In genomic region chr9:75593920-75594319, GRCh38 we compare ENCODE assay signal across 24 cellular contexts.
"Had no signal": no experiment of that assay in that cellular context is flagged by ENCODE, and none has a peak within 500 bp of the region (broad histone marks: within the 10 kb centered on the region; RNA-seq: fewer than 3 reads in every experiment).

No MANE protein-coding gene starts in this region.

- H3K27me3 Mint-ChIP-seq: activated CD4-positive, alpha-beta memory T cell treated with anti-CD3 and anti-CD28 coated beads for 36 hours; activated CD4-positive, alpha-beta T cell treated with anti-CD3 and anti-CD28 coated beads, Interleukin-2, amount 10 ng/mL, durations not matched to agents 7 days and 5 days; activated naive CD8-positive, alpha-beta T cell treated with anti-CD3 and anti-CD28 coated beads, Interleukin-2, amount 50 U/mL, for 24 hours had no signal

- H3K9me3 Mint-ChIP-seq: activated CD4-positive, alpha-beta T cell treated with anti-CD3 and anti-CD28 coated beads, Interleukin-2, amount 10 ng/mL, durations not matched to agents 7 days and 5 days; activated naive CD8-positive, alpha-beta T cell treated with anti-CD3 and anti-CD28 coated beads, Interleukin-2, amount 50 U/mL, for 24 hours had no signal

- ATAC-seq: activated naive CD4-positive, alpha-beta T cell treated with anti-CD3 and anti-CD28 coated beads, Interleukin-2, amount 50 U/mL, for 72 hours; activated naive CD8-positive, alpha-beta T cell treated with anti-CD3 and anti-CD28 coated beads, Interleukin-2, amount 50 U/mL, for 24 hours; activated T-cell treated with anti-CD3 and anti-CD28 coated beads, Interleukin-2, amount 50 U/mL, for 4 hours; body of pancreas; T-helper 17 cell had no signal

- H3K36me3 ChIP-seq: ascending aorta had no signal

- H3K4me3 ChIP-seq: ascending aorta, body of pancreas, PC-9 had no signal

- H3K27me3 ChIP-seq: ascending aorta, body of pancreas had no signal

- H3K4me3 Mint-ChIP-seq: activated CD4-positive, alpha-beta memory T cell treated with anti-CD3 and anti-CD28 coated beads for 36 hours; activated CD4-positive, alpha-beta T cell treated with anti-CD3 and anti-CD28 coated beads, Interleukin-2, amount 10 ng/mL, durations not matched to agents 7 days and 5 days; activated naive CD8-positive, alpha-beta T cell treated with anti-CD3 and anti-CD28 coated beads, Interleukin-2, amount 50 U/mL, for 24 hours; activated T-cell treated with anti-CD3 and anti-CD28 coated beads, Interleukin-2, amount 50 U/mL, for 4 hours; T-helper 17 cell had no signal

- H3K27ac ChIP-seq: ascending aorta, body of pancreas, PC-9 had no signal

- H3K4me1 Mint-ChIP-seq: activated CD4-positive, alpha-beta T cell treated with anti-CD3 and anti-CD28 coated beads, Interleukin-2, amount 10 ng/mL, durations not matched to agents 7 days and 5 days; activated naive CD8-positive, alpha-beta T cell treated with anti-CD3 and anti-CD28 coated beads, Interleukin-2, amount 50 U/mL, for 24 hours; T-helper 17 cell had no signal

- H2AFZ ChIP-seq: PC-9 had no signal

- H3K4me2 ChIP-seq: PC-9 had no signal

- H3K27ac Mint-ChIP-seq: activated CD4-positive, alpha-beta memory T cell treated with anti-CD3 and anti-CD28 coated beads for 36 hours; activated CD4-positive, alpha-beta T cell treated with anti-CD3 and anti-CD28 coated beads, Interleukin-2, amount 10 ng/mL, durations not matched to agents 7 days and 5 days; activated naive CD4-positive, alpha-beta T cell treated with anti-CD3 and anti-CD28 coated beads, Interleukin-2, amount 50 U/mL, for 72 hours; activated naive CD8-positive, alpha-beta T cell treated with anti-CD3 and anti-CD28 coated beads, Interleukin-2, amount 50 U/mL, for 24 hours; T-helper 17 cell had no signal

- H3K4me1 ChIP-seq: ascending aorta, body of pancreas had no signal

- H3K9me3 ChIP-seq: ascending aorta, body of pancreas had no signal

- DNase-seq: activated CD4-positive, alpha-beta memory T cell treated with anti-CD3 and anti-CD28 coated beads for 36 hours; activated CD4-positive, alpha-beta T cell treated with anti-CD3 and anti-CD28 coated beads, Interleukin-2, amount 10 ng/mL, durations not matched to agents 7 days and 5 days; activated CD4-positive, CD25-positive, alpha-beta regulatory T cell; activated CD8-positive, alpha-beta memory T cell treated with anti-CD3 and anti-CD28 coated beads for 24 hours; activated effector memory CD4-positive, alpha-beta T cell treated with anti-CD3 and anti-CD28 coated beads, Interleukin-2, amount 50 U/mL, for 16 hours; activated naive CD4-positive, alpha-beta T cell treated with Interleukin-2 at 50 U/mL for 16 hours; activated naive CD8-positive, alpha-beta T cell treated with anti-CD3 and anti-CD28 coated beads, Interleukin-2, amount 50 U/mL, for 24 hours; activated T-cell treated with anti-CD3 and anti-CD28 coated beads, Interleukin-2, amount 50 U/mL, for 4 hours; amniotic stem cell; body of pancreas; central memory CD4-positive, alpha-beta T cell; NCI-H1092; NCI-H1417; NCI-H1930; NCI-H2171; NCI-H2227 treated with DMSO at 0.1 percent for 48 hours; NCI-H510A; NCI-H526 treated with DMSO at 0.1 percent for 48 hours; PC-9; SIG-M5; T-helper 17 cell; T-helper 9 cell had no signal

- H3K36me3 Mint-ChIP-seq: activated CD4-positive, alpha-beta memory T cell treated with anti-CD3 and anti-CD28 coated beads for 36 hours; activated naive CD4-positive, alpha-beta T cell treated with anti-CD3 and anti-CD28 coated beads, Interleukin-2, amount 50 U/mL, for 72 hours had no signal
